Comparison of ENCODE assay signal across 26 cellular contexts in the genomic region with DNA sequence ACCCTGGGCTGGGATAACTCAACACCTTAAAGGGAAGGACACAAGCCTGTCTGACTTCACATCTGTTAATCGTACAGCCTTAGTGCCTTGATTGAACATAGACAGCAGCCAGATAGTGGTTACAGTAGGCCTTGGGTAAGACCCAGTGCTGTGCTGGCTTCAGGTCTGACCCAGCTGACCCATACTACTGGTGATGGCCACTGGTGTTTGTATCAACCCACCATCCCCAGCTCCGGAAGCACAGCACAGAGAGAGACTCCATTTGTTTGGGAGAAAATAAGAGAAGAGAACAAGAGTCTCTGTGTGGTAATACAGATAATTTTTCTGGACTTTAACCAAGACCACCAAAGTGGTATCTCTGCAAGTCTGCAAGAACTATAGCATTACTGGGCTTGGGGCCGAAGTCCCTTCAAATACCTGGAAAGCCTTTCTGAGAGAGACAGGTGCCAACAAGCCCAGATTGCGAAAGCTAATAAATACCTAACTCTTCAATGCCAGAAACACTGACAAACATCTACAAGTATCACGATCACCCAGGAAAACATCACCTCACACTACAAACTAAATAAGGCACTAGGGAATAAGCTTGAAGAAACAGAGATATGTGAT.
"Had no signal": no experiment of that assay in that cellular context is flagged by ENCODE, and none has a peak within 500 bp of the region (broad histone marks: within the 10 kb centered on the region; RNA-seq: fewer than 3 reads in every experiment).

No MANE protein-coding gene starts in this region.

- H3K79me2 ChIP-seq: parathyroid adenoma had no signal

- H3K4me1 Mint-ChIP-seq: immature natural killer cell; naive thymus-derived CD4-positive, alpha-beta T cell; nephron; neural progenitor cell; stimulated activated effector memory CD8-positive, alpha-beta T cell treated with anti-CD3 and anti-CD28 coated beads, Interleukin-12 subunit alpha, Interleukin-12 subunit beta, amount 100 ng/mL, for 72 hours had no signal

- H3K4me2 ChIP-seq: neural progenitor cell had no signal

- ATAC-seq: heart right ventricle; naive thymus-derived CD4-positive, alpha-beta T cell; stimulated activated effector memory CD8-positive, alpha-beta T cell treated with anti-CD3 and anti-CD28 coated beads, Interleukin-12 subunit alpha, Interleukin-12 subunit beta, amount 100 ng/mL, for 72 hours had no signal

- H3K27ac Mint-ChIP-seq: naive thymus-derived CD4-positive, alpha-beta T cell; nephron; neural progenitor cell; stimulated activated effector memory CD8-positive, alpha-beta T cell treated with anti-CD3 and anti-CD28 coated beads, Interleukin-12 subunit alpha, Interleukin-12 subunit beta, amount 100 ng/mL, for 72 hours had no signal

- H3K36me3 Mint-ChIP-seq: stimulated activated effector memory CD8-positive, alpha-beta T cell treated with anti-CD3 and anti-CD28 coated beads, Interleukin-12 subunit alpha, Interleukin-12 subunit beta, amount 100 ng/mL, for 72 hours had no signal

- FAIRE-seq: endothelial cell of umbilical vein had no signal

- H3K27ac ChIP-seq: coronary artery, heart right ventricle, neural progenitor cell, parathyroid adenoma, prostate gland, right atrium auricular region, sigmoid colon, stomach, thyroid gland had no signal

- H3K9ac ChIP-seq: neural progenitor cell, parathyroid adenoma had no signal

- H3K27me3 Mint-ChIP-seq: naive thymus-derived CD4-positive, alpha-beta T cell had no signal

- H3K4me3 Mint-ChIP-seq: immature natural killer cell; naive thymus-derived CD4-positive, alpha-beta T cell; nephron; neural progenitor cell; stimulated activated effector memory CD8-positive, alpha-beta T cell treated with anti-CD3 and anti-CD28 coated beads, Interleukin-12 subunit alpha, Interleukin-12 subunit beta, amount 100 ng/mL, for 72 hours had no signal

- H3K27me3 ChIP-seq: heart right ventricle, neural progenitor cell, right atrium auricular region, sigmoid colon, stomach, thyroid gland had no signal

- H3K9me3 ChIP-seq: prostate gland, right atrium auricular region, sigmoid colon, thyroid gland had no signal

- H3K36me3 ChIP-seq: heart right ventricle, neural progenitor cell, prostate gland, right atrium auricular region, sigmoid colon, thyroid gland had no signal

- H3K4me1 ChIP-seq: heart right ventricle, neural progenitor cell, parathyroid adenoma, prostate gland, right atrium auricular region, sigmoid colon, stomach, thyroid gland had no signal

- DNase-seq: dermis blood vessel endothelial cell; effector memory CD4-positive, alpha-beta T cell; foreskin melanocyte; glutamatergic neuron; heart right ventricle; hypothalamus; immature natural killer cell; islet precursor cell; mesendoderm; midbrain; naive thymus-derived CD4-positive, alpha-beta T cell; sigmoid colon; stimulated activated CD4-positive, alpha-beta T cell treated with anti-CD3 and anti-CD28 coated beads, Interleukin-2, amount 100 ng/mL, for 24 hours; stimulated activated CD4-positive, alpha-beta T cell treated with anti-CD3 and anti-CD28 coated beads, Interleukin-4, amount 100 ng/mL, for 24 hours; stimulated activated naive CD4-positive, alpha-beta T cell treated with Interleukin-2 at 50 U/mL for 16 hours; stomach; thyroid gland; trophoblast cell had no signal

- H3K4me3 ChIP-seq: coronary artery, heart right ventricle, neural progenitor cell, prostate gland, right atrium auricular region, sigmoid colon, stomach, thyroid gland had no signal

- H2AFZ ChIP-seq: neural progenitor cell, parathyroid adenoma had no signal
